Comparison of ENCODE assay signal across 18 cellular contexts in genomic region chr9:87891754-87892153, GRCh38. TPM values are rescaled to one million over a fixed set of nuclear protein-coding genes. Genes with fewer than 3 reads are reported as not detected.
DNase-seq lines count a peak whose midpoint lies in the region; ATAC-seq, FAIRE-seq and TF ChIP-seq lines count a peak whose summit lies in the region.
"Had no signal": no experiment of that assay in that cellular context is flagged by ENCODE, and none has a peak within 500 bp of the region (broad histone marks: within the 10 kb centered on the region; RNA-seq: fewer than 3 reads in every experiment).

No MANE protein-coding gene starts in this region.

- TF ChIP-seq EP300 in HepG2 (IDR thresholded peaks at IDR 0.05; ENCODE audit: low read depth in 2 of 2, low read length in 2 of 2) (no peak), HepG2 (CRISPR knock-in tag; IDR thresholded peaks at IDR 0.05; ENCODE audit: borderline replicate concordance) (no peak)

- H3K4me3 ChIP-seq in HepG2 (replicated peaks in 1 of 3; ENCODE audit: insufficient read depth in 1 of 3, low read depth in 2 of 3, low read length in 3 of 3) (no peak overlapping the region), right lobe of liver (no peak overlapping the region), adipocyte (ENCODE audit: low read length) (no peak overlapping the region), kidney (ENCODE audit: low read length in 2 of 2) (no peak overlapping the region)
- H3K4me3 ChIP-seq: A549, SK-N-MC had no signal

- ATAC-seq in HepG2 (no peak), right lobe of liver (no peak)
- ATAC-seq: A549, Panc1 had no signal

- H3K9ac ChIP-seq in HepG2 (ENCODE audit: insufficient read depth, low read depth, low read length) = no peak overlapping the region
- H3K9ac ChIP-seq in adipocyte (ENCODE audit: low read length) = no peak overlapping the region
- no peak overlapping the region for H3K9ac ChIP-seq in kidney (ENCODE audit: low read length in 2 of 2)

- no peaks in the 10 kb centered on the region for H3K36me3 Mint-ChIP-seq in activated CD4-positive, alpha-beta memory T cell treated with anti-CD3 and anti-CD28 coated beads, Interleukin-2, amount 10 ng/mL, durations not matched to agents 7 days and 5 days (ENCODE audit: low read depth)

- 58% methylated on average over 6 of the region's 6 CpGs for WGBS in HepG2 (ENCODE audit: low lambda C conversion rate)
- 90% methylated on average over 6 of the region's 6 CpGs for WGBS in right lobe of liver (ENCODE audit: insufficient coverage, low coverage, low lambda C conversion rate, missing lambda C conversion rate)

- CTCF ChIA-PET in HepG2 (lab: Yijun Ruan, JAX; ENCODE audit: low intra/inter-chr PET ratio, low total read pairs) = no interaction called here
- CTCF ChIA-PET in activated CD4-positive, alpha-beta memory T cell treated with anti-CD3 and anti-CD28 coated beads, Interleukin-2, amount 10 ng/mL, durations not matched to agents 7 days and 5 days (lab: Charles Lee) = no interaction called here

- H3K9me3 ChIP-seq in HepG2 (ENCODE audit: low read length) (no peaks in the 10 kb centered on the region), right lobe of liver (no peaks in the 10 kb centered on the region), adipocyte (ENCODE audit: control insufficient read depth, low read length) (no peaks in the 10 kb centered on the region), kidney (ENCODE audit: control insufficient read depth in 1 of 2, low read length in 2 of 2) (no peaks in the 10 kb centered on the region)
- H3K9me3 ChIP-seq: A549 had no signal

- H3K4me2 ChIP-seq in HepG2 (ENCODE audit: low read depth, low read length) = no peak overlapping the region
- H3K4me2 ChIP-seq: A549 had no signal

- H3K36me3 ChIP-seq in HepG2 (replicated peaks in 1 of 2; ENCODE audit: control insufficient read depth in 1 of 2, insufficient read depth in 2 of 2, low read length in 2 of 2) (no peaks in the 10 kb centered on the region), right lobe of liver (no peaks in the 10 kb centered on the region), adipocyte (ENCODE audit: control insufficient read depth, insufficient read depth, low read length, severe bottlenecking) (no peaks in the 10 kb centered on the region), kidney (ENCODE audit: control insufficient read depth in 1 of 2, insufficient read depth in 2 of 2, low read length in 2 of 2) (no peaks in the 10 kb centered on the region)

- H3K27ac ChIP-seq in HepG2 (ENCODE audit: extremely low read length, insufficient read depth, low read length) = no peak overlapping the region
- no peak overlapping the region for H3K27ac ChIP-seq in right lobe of liver
- no peak overlapping the region for H3K27ac ChIP-seq in kidney (ENCODE audit: low read depth in 2 of 2, low read length in 2 of 2)
- H3K27ac ChIP-seq: A549, SK-N-MC had no signal

- no peaks in the 10 kb centered on the region for H3K4me1 Mint-ChIP-seq in activated CD4-positive, alpha-beta memory T cell treated with anti-CD3 and anti-CD28 coated beads, Interleukin-2, amount 10 ng/mL, durations not matched to agents 7 days and 5 days

- H3K9me3 Mint-ChIP-seq in activated CD4-positive, alpha-beta memory T cell treated with anti-CD3 and anti-CD28 coated beads, Interleukin-2, amount 10 ng/mL, durations not matched to agents 7 days and 5 days = no peaks in the 10 kb centered on the region

- H3K79me2 ChIP-seq in HepG2 (ENCODE audit: insufficient read depth, low read length) = no peaks in the 10 kb centered on the region

- H3K4me1 ChIP-seq in HepG2 (ENCODE audit: insufficient read depth, low read length) = no peaks in the 10 kb centered on the region
- H3K4me1 ChIP-seq in right lobe of liver = no peaks in the 10 kb centered on the region
- H3K4me1 ChIP-seq in adipocyte (ENCODE audit: control insufficient read depth, insufficient read depth, low read length) = no peaks in the 10 kb centered on the region
- no peaks in the 10 kb centered on the region for H3K4me1 ChIP-seq in kidney (ENCODE audit: control insufficient read depth in 1 of 2, insufficient read depth in 1 of 2, low read depth in 1 of 2, low read length in 2 of 2)
- H3K4me1 ChIP-seq: A549 had no signal

- no peak for DNase-seq in HepG2 (ENCODE audit: low spot score)
- no peak for DNase-seq in right lobe of liver
- DNase-seq in adipocyte (ENCODE audit: low read depth) = peak; percentile 53
- peak; percentile 59 for DNase-seq in fibroblast of peridontal ligament (ENCODE audit: extremely low read depth)
- no peak for DNase-seq in activated CD4-positive, alpha-beta memory T cell treated with anti-CD3 and anti-CD28 coated beads, Interleukin-2, amount 10 ng/mL, durations not matched to agents 7 days and 5 days
- DNase-seq in cortex of kidney (lab: John Stamatoyannopoulos, UW) = no peak
- DNase-seq in kidney = no peak
- DNase-seq in ACHN = no peak
- DNase-seq: COR-L47, DMS153, Kasumi-1, NCI-H1436 treated with DMSO at 0.1 percent for 48 hours, NCI-H2029 treated with DMSO at 0.1 percent for 48 hours, NCI-H510A treated with DMSO at 0.1 percent for 48 hours had no signal

- H4K20me1 ChIP-seq in HepG2 (ENCODE audit: insufficient read depth, low read length) = no peaks in the 10 kb centered on the region

- no peak for TF ChIP-seq RAD21 in HepG2 (CRISPR knock-in tag; IDR thresholded peaks at IDR 0.05)

- BruUV-seq in HepG2 (replicated peaks; lab: Mats Ljungman, UMichigan) = no TSS peak

- TF ChIP-seq CTCF in HepG2 (CRISPR knock-in tag; IDR thresholded peaks at IDR 0.05) (no peak), right lobe of liver (IDR thresholded peaks at IDR 0.05) (no peak), kidney (IDR thresholded peaks at IDR 0.05; ENCODE audit: borderline replicate concordance, extremely low read depth, insufficient read depth) (no peak)

- H3K27me3 ChIP-seq in HepG2 (ENCODE audit: control insufficient read depth in 1 of 2, insufficient read depth in 2 of 2, low read length in 2 of 2) = peaks cover 0 to 14% of the 10 kb centered on the region in 2 experiments; a peak in 3 of 5 replicates
- no peaks in the 10 kb centered on the region for H3K27me3 ChIP-seq in right lobe of liver
- no peaks in the 10 kb centered on the region for H3K27me3 ChIP-seq in adipocyte (replicated peaks; ENCODE audit: control insufficient read depth, insufficient read depth, low read length)

- no peak overlapping the region for H3K4me3 Mint-ChIP-seq in activated CD4-positive, alpha-beta memory T cell treated with anti-CD3 and anti-CD28 coated beads, Interleukin-2, amount 10 ng/mL, durations not matched to agents 7 days and 5 days

- H3K27ac Mint-ChIP-seq in activated CD4-positive, alpha-beta memory T cell treated with anti-CD3 and anti-CD28 coated beads, Interleukin-2, amount 10 ng/mL, durations not matched to agents 7 days and 5 days = no peak overlapping the region

- intact Hi-C loops in HepG2 (cut with micrococcal nuclease; ENCODE audit: unreplicated experiment) (no loop called here), right lobe of liver (cut with DNase I) (no loop called here), kidney (cut with DNase I) (no loop called here)

- H2AFZ ChIP-seq in HepG2 (ENCODE audit: low read length) = no peak overlapping the region

- H3K27me3 Mint-ChIP-seq in activated CD4-positive, alpha-beta memory T cell treated with anti-CD3 and anti-CD28 coated beads, Interleukin-2, amount 10 ng/mL, durations not matched to agents 7 days and 5 days = peaks cover 11% of the 10 kb centered on the region

- in situ Hi-C loops in HepG2 (cut with HindIII; ENCODE audit: extremely low pct_ligation_motif_present, low pct_unique_long_range_greater_than_20kb) = no loop called here
- in situ Hi-C loops in ACHN (cut with HindIII; ENCODE audit: low pct_ligation_motif_present, low pct_unique_long_range_greater_than_20kb, low sequenced_read_pairs) = no loop called here

- TF ChIP-seq POLR2A in HepG2 (IDR thresholded peaks at IDR 0.05; ENCODE audit: insufficient read depth in 1 of 2, low read depth in 2 of 2, low read length in 2 of 2) (no peak), right lobe of liver (IDR thresholded peaks at IDR 0.05) (no peak)

- POLR2A ChIA-PET in HepG2 (lab: Yijun Ruan, JAX) = no interaction called here
- POLR2A ChIA-PET in activated CD4-positive, alpha-beta memory T cell treated with anti-CD3 and anti-CD28 coated beads, Interleukin-2, amount 10 ng/mL, durations not matched to agents 7 days and 5 days (lab: Charles Lee) = no interaction called here

- FAIRE-seq in HepG2 (lab: Jason Lieb, UNC) (no peak), kidney (lab: Jason Lieb, UNC) (no peak)
- FAIRE-seq: A549, H54 had no signal

RNA-seq across cellular contexts. Expression of gene SPATA31E1, which starts 9.1 kb away (rescaled TPM):
- total RNA-seq in HepG2 (2016; rRNA removed; fragmentation: Illumina TruSeq; extraction: Trizol) = not detected in 2 replicates
- total RNA-seq in HepG2 (2016; cell fraction: cytosol; rRNA removed; fragmentation: Illumina TruSeq; extraction: Trizol; ENCODE audit: low read depth) = not detected in 2 replicates
- not detected in 2 replicates for total RNA-seq in HepG2 (2016; cell fraction: insoluble cytoplasmic fraction; rRNA removed; fragmentation: Illumina TruSeq; extraction: Trizol)
- not detected in 2 replicates for total RNA-seq in HepG2 (2016; cell fraction: membrane; rRNA removed; fragmentation: Illumina TruSeq; extraction: Trizol)
- not detected in 2 replicates for total RNA-seq in HepG2 (2016; cell fraction: nucleus; rRNA removed; fragmentation: Illumina TruSeq; extraction: Trizol)
- polyA plus RNA-seq in HepG2 (2011; rRNA removed) = not detected in 2 replicates
- polyA plus RNA-seq in HepG2 (2011; cell fraction: cytosol; rRNA removed) = not detected in 2 replicates
- not detected in 2 replicates for polyA plus RNA-seq in HepG2 (2011; cell fraction: nucleus; rRNA removed)
- not detected in 2 replicates for polyA plus RNA-seq in HepG2 (2012)
- not detected in 2 replicates for polyA plus RNA-seq in HepG2 (2016; cell fraction: cytosol; fragmentation: Illumina TruSeq; extraction: Trizol; ENCODE audit: low read depth)
- polyA plus RNA-seq in HepG2 (2016; cell fraction: insoluble cytoplasmic fraction; fragmentation: Illumina TruSeq; extraction: Trizol; ENCODE audit: low read depth) = not detected in 2 replicates
- not detected in 2 replicates for polyA plus RNA-seq in HepG2 (2016; cell fraction: membrane; fragmentation: Illumina TruSeq; extraction: Trizol; ENCODE audit: low read depth)
- polyA plus RNA-seq in HepG2 (2016; cell fraction: nucleus; fragmentation: Illumina TruSeq; extraction: Trizol; ENCODE audit: insufficient read depth, low read depth) = not detected in 2 replicates
- 0.05 TPM in 1 of 2 replicates, not detected in the other for polyA minus RNA-seq in HepG2 (2011; rRNA and poly(A)+ RNA removed; ENCODE audit: low replicate concordance)
- polyA minus RNA-seq in HepG2 (2011; cell fraction: cytosol; rRNA and poly(A)+ RNA removed) = not detected in 2 replicates
- not detected in 2 replicates for polyA minus RNA-seq in HepG2 (2011; cell fraction: nucleus; rRNA and poly(A)+ RNA removed)
- not detected for total RNA-seq in right lobe of liver
- not detected for total RNA-seq in activated CD4-positive, alpha-beta memory T cell treated with anti-CD3 and anti-CD28 coated beads, Interleukin-2, amount 10 ng/mL, durations not matched to agents 7 days and 5 days
- not detected for total RNA-seq in kidney
- polyA plus RNA-seq in kidney (ENCODE audit: insufficient read depth, low read depth, low replicate concordance) = not detected
- polyA plus RNA-seq: A549 had no signal

RNA-seq across cellular contexts. Expression of gene SPATA31C1, which starts 26.0 kb away (rescaled TPM):
- total RNA-seq in HepG2 (2016; rRNA removed; fragmentation: Illumina TruSeq; extraction: Trizol) (not detected in 2 replicates), right lobe of liver (not detected), kidney (not detected)
- total RNA-seq in HepG2 (2016; cell fraction: cytosol; rRNA removed; fragmentation: Illumina TruSeq; extraction: Trizol; ENCODE audit: low read depth) = not detected in 2 replicates
- not detected in 2 replicates for total RNA-seq in HepG2 (2016; cell fraction: insoluble cytoplasmic fraction; rRNA removed; fragmentation: Illumina TruSeq; extraction: Trizol)
- total RNA-seq in HepG2 (2016; cell fraction: membrane; rRNA removed; fragmentation: Illumina TruSeq; extraction: Trizol) = not detected in 2 replicates
- total RNA-seq in HepG2 (2016; cell fraction: nucleus; rRNA removed; fragmentation: Illumina TruSeq; extraction: Trizol) = not detected in 2 replicates
- polyA plus RNA-seq in HepG2 (2011; rRNA removed) (not detected in 2 replicates), kidney (ENCODE audit: insufficient read depth, low read depth, low replicate concordance) (not detected)
- polyA plus RNA-seq in HepG2 (2011; cell fraction: cytosol; rRNA removed) = not detected in 2 replicates
- polyA plus RNA-seq in HepG2 (2011; cell fraction: nucleus; rRNA removed) = not detected in 2 replicates
- not detected in 2 replicates for polyA plus RNA-seq in HepG2 (2012)
- not detected in 2 replicates for polyA plus RNA-seq in HepG2 (2016; cell fraction: cytosol; fragmentation: Illumina TruSeq; extraction: Trizol; ENCODE audit: low read depth)
- polyA plus RNA-seq in HepG2 (2016; cell fraction: insoluble cytoplasmic fraction; fragmentation: Illumina TruSeq; extraction: Trizol; ENCODE audit: low read depth) = not detected in 2 replicates
- polyA plus RNA-seq in HepG2 (2016; cell fraction: membrane; fragmentation: Illumina TruSeq; extraction: Trizol; ENCODE audit: low read depth) = not detected in 2 replicates
- not detected in 2 replicates for polyA plus RNA-seq in HepG2 (2016; cell fraction: nucleus; fragmentation: Illumina TruSeq; extraction: Trizol; ENCODE audit: insufficient read depth, low read depth)
- not detected in 2 replicates for polyA minus RNA-seq in HepG2 (2011; rRNA and poly(A)+ RNA removed; ENCODE audit: low replicate concordance)
- polyA minus RNA-seq in HepG2 (2011; cell fraction: cytosol; rRNA and poly(A)+ RNA removed) = not detected in 2 replicates
- not detected in 2 replicates for polyA minus RNA-seq in HepG2 (2011; cell fraction: nucleus; rRNA and poly(A)+ RNA removed)
- not detected for total RNA-seq in activated CD4-positive, alpha-beta memory T cell treated with anti-CD3 and anti-CD28 coated beads, Interleukin-2, amount 10 ng/mL, durations not matched to agents 7 days and 5 days
- polyA plus RNA-seq: A549 had no signal

Comparison
In these comparisons a context has a peak if more than half of its experiments do, and no peak if none do; other contexts are left out.
1. DNase-seq: peak in adipocyte (single experiment) and fibroblast of peridontal ligament (single experiment); none in HepG2 (single experiment), right lobe of liver (0 of 3), activated CD4-positive, alpha-beta memory T cell treated with anti-CD3 and anti-CD28 coated beads, Interleukin-2, amount 10 ng/mL, durations not matched to agents 7 days and 5 days (single experiment), cortex of kidney (single experiment), kidney (single experiment) and ACHN (single experiment).